Comparison of ENCODE assay signal across 8 cellular contexts in the genomic region with DNA sequence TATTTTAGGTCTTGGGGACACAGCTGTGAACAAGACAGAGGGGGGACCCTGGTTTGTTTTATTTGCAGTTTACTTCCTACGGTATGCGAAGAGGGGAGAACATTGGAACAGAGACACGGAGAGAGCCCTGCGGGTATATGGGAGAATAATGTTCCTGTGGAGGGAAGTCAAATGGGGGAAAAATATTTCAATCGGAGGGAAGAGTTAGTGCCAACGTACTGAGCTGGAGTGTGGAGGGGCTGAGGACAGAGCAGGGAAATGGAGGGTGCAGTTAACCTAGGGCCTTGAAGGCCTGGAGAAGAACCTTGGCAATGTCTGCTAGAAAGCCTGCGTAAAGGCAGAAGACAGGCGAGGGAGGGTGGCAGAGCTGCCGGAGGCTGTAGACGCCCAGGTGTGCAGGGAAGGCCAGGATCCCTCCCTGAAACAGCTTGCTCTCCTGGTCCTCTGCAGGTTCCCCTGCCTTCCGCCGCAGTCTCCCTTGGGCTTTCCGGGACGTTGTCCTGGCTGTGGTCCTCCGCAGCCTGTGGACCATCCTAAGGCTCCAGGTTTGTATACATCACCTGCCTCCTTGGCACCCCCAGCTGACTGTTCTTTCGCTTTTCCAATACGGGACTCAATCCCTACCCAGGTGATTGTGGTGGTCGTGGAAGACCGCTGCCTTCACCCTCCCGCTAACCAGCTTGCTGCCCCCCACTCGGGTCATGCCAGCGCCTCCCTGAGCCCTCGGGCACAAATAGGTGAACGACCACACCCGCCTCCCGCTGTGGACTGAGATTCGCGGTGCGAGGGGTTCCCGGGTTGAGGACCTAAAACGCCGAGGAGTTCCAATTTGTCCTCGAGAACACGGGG. TPM values are rescaled to one million over a fixed set of nuclear protein-coding genes. Genes with fewer than 3 reads are reported as not detected.
A peak's percentile ranks its signal among the peaks of the same experiment; 100 is the strongest.
DNase-seq lines count a peak whose midpoint lies in the region; ATAC-seq and TF ChIP-seq lines count a peak whose summit lies in the region.

No MANE protein-coding gene starts in this region.

- intact Hi-C loops in natural killer cell (cut with micrococcal nuclease): no loop called here

- H3K9ac ChIP-seq in SK-N-SH: peak overlapping the region; percentile 98
- peak overlapping the region; percentile 68 for H3K9ac ChIP-seq in HUES48 (ENCODE audit: low read depth, low read length)

- DNase-seq in SK-N-SH (peak; percentile 33), choroid plexus epithelial cell (ENCODE audit: low read depth) (no peak), natural killer cell (no peak), NCI-H187 (lab: John Stamatoyannopoulos, UW) (no peak), retina (no peak), foreskin melanocyte (no peak)

- peaks cover 81% of the 10 kb centered on the region for H3K79me2 ChIP-seq in SK-N-SH (ENCODE audit: insufficient read depth)

- peak overlapping the region; percentile 98 to 99 for H3K27ac Mint-ChIP-seq in natural killer cell

- peaks cover 54% of the 10 kb centered on the region for H4K20me1 ChIP-seq in SK-N-SH (ENCODE audit: insufficient read depth)

- H2AFZ ChIP-seq in SK-N-SH (ENCODE audit: low read depth): peak overlapping the region; percentile 64

- 41% methylated on average over 20 of the region's 34 CpGs for WGBS in SK-N-SH (ENCODE audit: low lambda C conversion rate)

- H3K4me2 ChIP-seq in SK-N-SH: peak overlapping the region; percentile 96

- no peak for TF ChIP-seq EP300 in SK-N-SH (IDR thresholded peaks at IDR 0.05; ENCODE audit: borderline replicate concordance in 1 of 2, low read depth in 1 of 2, low read length in 1 of 2)

- H3K27me3 Mint-ChIP-seq in natural killer cell (ENCODE audit: low read depth in 2 of 2): no peaks in the 10 kb centered on the region

- H3K9me3 ChIP-seq in SK-N-SH (no peaks in the 10 kb centered on the region), HUES48 (ENCODE audit: control insufficient read depth, insufficient read depth, low read length) (no peaks in the 10 kb centered on the region)

- H3F3A ChIP-seq in SK-N-SH (replicated peaks; ENCODE audit: insufficient read depth): peaks cover 45% of the 10 kb centered on the region

- ATAC-seq in SK-N-SH treated with all-trans-retinoic acid at 6 μM for 48 hours: no peak
- ATAC-seq in natural killer cell: no peak

- CTCF ChIA-PET in SK-N-SH (lab: Yijun Ruan, JAX): interaction anchor here (0.7 to 1.8 kb wide), 3 partner anchors 11 to 62 kb away, joined by 3 to 6 read pairs (median 4); no protein-coding TSS in a partner anchor

- H3K27me3 ChIP-seq in SK-N-SH (ENCODE audit: insufficient read depth): no peaks in the 10 kb centered on the region
- H3K27me3 ChIP-seq in HUES48 (ENCODE audit: control insufficient read depth, insufficient read depth, low read length): no peaks in the 10 kb centered on the region

- POLR2A ChIA-PET in SK-N-SH (lab: Yijun Ruan, JAX): interaction anchor here (1.5 to 2.1 kb wide), 2 partner anchors 11 to 22 kb away, joined by 7 to 9 read pairs; no protein-coding TSS in a partner anchor

- H3K9me2 ChIP-seq in SK-N-SH: no peaks in the 10 kb centered on the region

- peaks cover 63 to 94% of the 10 kb centered on the region in 2 donors for H3K4me1 Mint-ChIP-seq in natural killer cell

- TF ChIP-seq CTCF in SK-N-SH (IDR thresholded peaks at IDR 0.05) (no peak), choroid plexus epithelial cell (conservative IDR thresholded peaks at IDR 0.05; ENCODE audit: low read depth, low read length) (no peak), natural killer cell (IDR thresholded peaks at IDR 0.05) (no peak)

- no peak for TF ChIP-seq RAD21 in SK-N-SH (IDR thresholded peaks at IDR 0.05; ENCODE audit: low read length)

- H3K4me3 Mint-ChIP-seq in natural killer cell: peak overlapping the region; percentile 97

- H3K36me3 ChIP-seq in SK-N-SH (replicated peaks in 1 of 2; ENCODE audit: control insufficient read depth in 1 of 2, insufficient read depth in 2 of 2, low read length in 1 of 2) (peaks cover 10 to 38% of the 10 kb centered on the region in 2 experiments), HUES48 (ENCODE audit: control insufficient read depth, insufficient read depth, low read length) (peaks cover 44% of the 10 kb centered on the region)

- no peaks in the 10 kb centered on the region for H3K9me3 Mint-ChIP-seq in natural killer cell

- H3K27ac ChIP-seq in SK-N-SH (ENCODE audit: low read depth in 2 of 2, low read length in 1 of 2) (peak overlapping the region; percentile 91 to 96), HUES48 (ENCODE audit: low read depth, low read length) (peak overlapping the region; percentile 95)

- no peaks in the 10 kb centered on the region for H3K36me3 Mint-ChIP-seq in natural killer cell

- H3K4me3 ChIP-seq in SK-N-SH (ENCODE audit: low read depth in 2 of 2, low read length in 1 of 2) (peak overlapping the region; percentile 85 to 89), HUES48 (ENCODE audit: low read depth, low read length) (peak overlapping the region; percentile 99), choroid plexus epithelial cell (ENCODE audit: low read depth, low read length) (peak overlapping the region; percentile 88)

- H3K4me1 ChIP-seq in SK-N-SH (ENCODE audit: control insufficient read depth in 1 of 2, insufficient read depth in 2 of 2, low read depth in 1 of 2, low read length in 1 of 2) (peaks cover 22 to 35% of the 10 kb centered on the region in 2 experiments; a peak in 3 of 4 replicates), HUES48 (ENCODE audit: control insufficient read depth, insufficient read depth, low read length) (peaks cover 23% of the 10 kb centered on the region)

TF ChIP-seq in SK-N-SH, 30 proteins besides CTCF, POLR2A, EP300 and RAD21 (continues in another document):
- TF ChIP-seq NFIC (IDR thresholded peaks at IDR 0.05; ENCODE audit: borderline replicate concordance): no peak
- TF ChIP-seq RCOR1 (IDR thresholded peaks at IDR 0.05; ENCODE audit: low read length): no peak
- no peak for TF ChIP-seq TCF12 (IDR thresholded peaks at IDR 0.05)
- TF ChIP-seq, protein P1, sequence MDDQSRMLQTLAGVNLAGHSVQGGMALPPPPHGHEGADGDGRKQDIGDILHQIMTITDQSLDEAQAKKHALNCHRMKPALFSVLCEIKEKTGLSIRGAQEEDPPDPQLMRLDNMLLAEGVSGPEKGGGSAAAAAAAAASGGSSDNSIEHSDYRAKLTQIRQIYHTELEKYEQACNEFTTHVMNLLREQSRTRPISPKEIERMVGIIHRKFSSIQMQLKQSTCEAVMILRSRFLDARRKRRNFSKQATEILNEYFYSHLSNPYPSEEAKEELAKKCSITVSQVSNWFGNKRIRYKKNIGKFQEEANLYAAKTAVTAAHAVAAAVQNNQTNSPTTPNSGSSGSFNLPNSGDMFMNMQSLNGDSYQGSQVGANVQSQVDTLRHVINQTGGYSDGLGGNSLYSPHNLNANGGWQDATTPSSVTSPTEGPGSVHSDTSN (IDR thresholded peaks at IDR 0.05): no peak
- TF ChIP-seq FOSL2 (IDR thresholded peaks at IDR 0.05; ENCODE audit: borderline replicate concordance, low read depth): no peak
- TF ChIP-seq MXI1 (IDR thresholded peaks at IDR 0.05; ENCODE audit: low read depth, low read length): no peak

TF ChIP-seq in SK-N-SH treated with all-trans-retinoic acid at 6 μM for 48 hours, 23 proteins besides CTCF, POLR2A, EP300 and RAD21 (continues in another document):
- TF ChIP-seq, protein P2, sequence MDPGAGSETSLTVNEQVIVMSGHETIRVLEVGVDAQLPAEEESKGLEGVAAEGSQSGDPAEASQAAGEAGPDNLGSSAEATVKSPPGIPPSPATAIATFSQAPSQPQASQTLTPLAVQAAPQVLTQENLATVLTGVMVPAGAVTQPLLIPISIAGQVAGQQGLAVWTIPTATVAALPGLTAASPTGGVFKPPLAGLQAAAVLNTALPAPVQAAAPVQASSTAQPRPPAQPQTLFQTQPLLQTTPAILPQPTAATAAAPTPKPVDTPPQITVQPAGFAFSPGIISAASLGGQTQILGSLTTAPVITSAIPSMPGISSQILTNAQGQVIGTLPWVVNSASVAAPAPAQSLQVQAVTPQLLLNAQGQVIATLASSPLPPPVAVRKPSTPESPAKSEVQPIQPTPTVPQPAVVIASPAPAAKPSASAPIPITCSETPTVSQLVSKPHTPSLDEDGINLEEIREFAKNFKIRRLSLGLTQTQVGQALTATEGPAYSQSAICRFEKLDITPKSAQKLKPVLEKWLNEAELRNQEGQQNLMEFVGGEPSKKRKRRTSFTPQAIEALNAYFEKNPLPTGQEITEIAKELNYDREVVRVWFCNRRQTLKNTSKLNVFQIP (CRISPR knock-in tag; IDR thresholded peaks at IDR 0.05; ENCODE audit: borderline replicate concordance, low read depth): no peak
- TF ChIP-seq BACH2 (CRISPR knock-in tag; IDR thresholded peaks at IDR 0.05; ENCODE audit: borderline replicate concordance): no peak

RNA-seq across cellular contexts. Expression of a gene that starts 1.9 kb away (rescaled TPM):
- 4,191 and 4,715 TPM in 2 replicates for polyA plus RNA-seq in SK-N-SH (2012; rRNA removed)
- polyA plus RNA-seq in SK-N-SH (2012; cell fraction: cytosol; rRNA removed): 3,130 and 3,829 TPM in 2 replicates
- polyA plus RNA-seq in SK-N-SH (2012; cell fraction: nucleus; rRNA removed): 1,982 and 2,553 TPM in 2 replicates
- 1,000 to 10,000 TPM; 1,089 to 1,233 (median 1,138) TPM for total RNA-seq in natural killer cell

RNA-seq across cellular contexts. Expression of a gene that starts 15.3 kb away (rescaled TPM):
- polyA plus RNA-seq in SK-N-SH (2012; rRNA removed): 6.4 and 10.6 TPM in 2 replicates
- polyA plus RNA-seq in SK-N-SH (2012; cell fraction: cytosol; rRNA removed): 5.2 and 6.2 TPM in 2 replicates
- polyA plus RNA-seq in SK-N-SH (2012; cell fraction: nucleus; rRNA removed): 34.7 and 38.0 TPM in 2 replicates
- total RNA-seq in natural killer cell: 10 to 100 TPM; 43.4 to 60.0 (median 44.4) TPM

RNA-seq across cellular contexts. Expression of a gene that starts 22.6 kb away (rescaled TPM):
- 35.3 and 35.9 TPM in 2 replicates for polyA plus RNA-seq in SK-N-SH (2012; rRNA removed)
- polyA plus RNA-seq in SK-N-SH (2012; cell fraction: cytosol; rRNA removed): 17.4 and 20.2 TPM in 2 replicates
- 123 and 125 TPM in 2 replicates for polyA plus RNA-seq in SK-N-SH (2012; cell fraction: nucleus; rRNA removed)
- 10 to 100 TPM; 33.4 to 41.6 (median 36.0) TPM for total RNA-seq in natural killer cell

RNA-seq across cellular contexts. Expression of a gene that starts 40.7 kb away (rescaled TPM):
- polyA plus RNA-seq in SK-N-SH (2012; rRNA removed): 2.0 and 3.5 TPM in 2 replicates
- 2.8 and 2.9 TPM in 2 replicates for polyA plus RNA-seq in SK-N-SH (2012; cell fraction: cytosol; rRNA removed)
- 2.4 and 3.9 TPM in 2 replicates for polyA plus RNA-seq in SK-N-SH (2012; cell fraction: nucleus; rRNA removed)
- total RNA-seq in natural killer cell: 1 to 10 TPM in 1 of 3 donors, under 1 TPM in 1, not detected in 1; 0.73 to 1.2 TPM
